Comparison of ENCODE assay signal across 11 cellular contexts in the genomic region with DNA sequence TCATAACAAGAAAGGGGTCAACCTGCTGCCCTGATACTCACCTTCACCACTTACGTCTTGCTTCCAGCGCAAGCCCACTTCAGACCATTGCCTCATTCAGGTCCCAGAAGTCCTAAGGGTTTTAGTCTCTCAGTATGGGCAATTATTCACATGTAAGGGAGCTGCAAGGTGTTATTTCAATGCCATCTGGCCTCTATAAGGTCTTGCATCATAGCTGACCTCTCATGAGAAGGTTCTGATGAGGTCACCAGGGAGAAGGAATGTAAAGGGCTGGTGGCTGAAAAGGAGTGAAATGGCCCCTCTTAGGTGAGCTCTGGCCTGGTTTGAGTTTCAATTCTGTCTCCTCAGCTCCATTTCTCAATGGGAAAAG. TPM values are rescaled to one million over a fixed set of nuclear protein-coding genes. Genes with fewer than 3 reads are reported as not detected.
DNase-seq lines count a peak whose midpoint lies in the region; TF ChIP-seq lines count a peak whose summit lies in the region.
"Had no signal": no experiment of that assay in that cellular context is flagged by ENCODE, and none has a peak within 500 bp of the region (broad histone marks: within the 10 kb centered on the region; RNA-seq: fewer than 3 reads in every experiment).

No MANE protein-coding gene starts in this region.

- peak overlapping the region; percentile 93 for H3K4me3 ChIP-seq in endodermal cell (ENCODE audit: low read length)
- no peak overlapping the region for H3K4me3 ChIP-seq in WERI-Rb-1 (ENCODE audit: low read depth, low read length)

- peaks cover 20% of the 10 kb centered on the region for H3K4me1 Mint-ChIP-seq in activated naive CD4-positive, alpha-beta T cell treated with anti-CD3 and anti-CD28 coated beads, Interleukin-2, amount 50 U/mL, for 24 hours
- H3K4me1 Mint-ChIP-seq in endodermal cell (peaks cover 15% of the 10 kb centered on the region), type B pancreatic cell (ENCODE audit: unreplicated experiment) (peaks cover 10% of the 10 kb centered on the region)

- TF ChIP-seq CTCF in endodermal cell (conservative IDR thresholded peaks at IDR 0.05), result no peak
- TF ChIP-seq CTCF in type B pancreatic cell (conservative IDR thresholded peaks at IDR 0.05), result no peak
- TF ChIP-seq CTCF in WERI-Rb-1 (IDR thresholded peaks at IDR 0.05; ENCODE audit: low read depth, low read length), result no peak

- no peak overlapping the region for H3K9ac ChIP-seq in endodermal cell (ENCODE audit: extremely low read depth, low read length, poor library complexity, severe bottlenecking)

- no peak overlapping the region for H3K27ac Mint-ChIP-seq in activated naive CD4-positive, alpha-beta T cell treated with anti-CD3 and anti-CD28 coated beads, Interleukin-2, amount 50 U/mL, for 24 hours
- H3K27ac Mint-ChIP-seq in endodermal cell (no peak overlapping the region), type B pancreatic cell (peak overlapping the region; percentile 61)

- H3K9me3 Mint-ChIP-seq in activated naive CD4-positive, alpha-beta T cell treated with anti-CD3 and anti-CD28 coated beads, Interleukin-2, amount 50 U/mL, for 24 hours, result no peaks in the 10 kb centered on the region
- H3K9me3 Mint-ChIP-seq in endodermal cell (no peaks in the 10 kb centered on the region), type B pancreatic cell (no peaks in the 10 kb centered on the region)

- peak overlapping the region; percentile 93 for H3K4me3 Mint-ChIP-seq in activated naive CD4-positive, alpha-beta T cell treated with anti-CD3 and anti-CD28 coated beads, Interleukin-2, amount 50 U/mL, for 24 hours
- H3K4me3 Mint-ChIP-seq in endodermal cell, result peak overlapping the region; percentile 71
- peak overlapping the region; percentile 92 for H3K4me3 Mint-ChIP-seq in type B pancreatic cell

- peaks cover 12% of the 10 kb centered on the region for H3K4me1 ChIP-seq in endodermal cell (ENCODE audit: control insufficient read depth, insufficient read depth, low read length)

- H3K9me3 ChIP-seq in endodermal cell (ENCODE audit: control insufficient read depth, low read length) (no peaks in the 10 kb centered on the region), WERI-Rb-1 (ENCODE audit: severe bottlenecking) (no peaks in the 10 kb centered on the region)

- 96% methylated on average over 2 of the region's 2 CpGs; no CpG with 5 or more reads in 1 of the 2 experiments for WGBS in endodermal cell (ENCODE audit: insufficient coverage in 1 of 2, insufficient read length in 1 of 2), 2 experiments

- DNase-seq in activated naive CD4-positive, alpha-beta T cell treated with anti-CD3 and anti-CD28 coated beads, Interleukin-2, amount 50 U/mL, for 16 hours, result no peak
- DNase-seq in NCI-H69 (lab: John Stamatoyannopoulos, UW) (peak; percentile 62), endodermal cell (no peak), type B pancreatic cell (ENCODE audit: extremely low spot score, unreplicated experiment) (no peak), NCI-H146 (lab: John Stamatoyannopoulos, UW) (no peak), WERI-Rb-1 (no peak), dermis blood vessel endothelial cell (no peak)
- DNase-seq: central memory CD4-positive, alpha-beta T cell; H7; NCI-H510A treated with DMSO at 0.1 percent for 48 hours had no signal

- peaks cover 2% of the 10 kb centered on the region for H3K36me3 Mint-ChIP-seq in activated naive CD4-positive, alpha-beta T cell treated with anti-CD3 and anti-CD28 coated beads, Interleukin-2, amount 50 U/mL, for 24 hours
- H3K36me3 Mint-ChIP-seq in endodermal cell (ENCODE audit: low read depth) (no peaks in the 10 kb centered on the region), type B pancreatic cell (no peaks in the 10 kb centered on the region)

- peaks cover 13% of the 10 kb centered on the region for H3K27me3 ChIP-seq in endodermal cell (ENCODE audit: control insufficient read depth, insufficient read depth, low read length, poor library complexity, severe bottlenecking)
- H3K27me3 ChIP-seq in WERI-Rb-1 (ENCODE audit: insufficient read depth, low read depth, severe bottlenecking), result no peaks in the 10 kb centered on the region

- H3K36me3 ChIP-seq in endodermal cell (ENCODE audit: control insufficient read depth, insufficient read depth, low read length), result no peaks in the 10 kb centered on the region
- H3K36me3 ChIP-seq in WERI-Rb-1, result no peaks in the 10 kb centered on the region

- no peaks in the 10 kb centered on the region for H3K27me3 Mint-ChIP-seq in activated naive CD4-positive, alpha-beta T cell treated with anti-CD3 and anti-CD28 coated beads, Interleukin-2, amount 50 U/mL, for 24 hours
- H3K27me3 Mint-ChIP-seq in endodermal cell (ENCODE audit: insufficient read depth) (peaks cover 60% of the 10 kb centered on the region), type B pancreatic cell (peaks cover 59% of the 10 kb centered on the region)

- H3K27ac ChIP-seq in endodermal cell (ENCODE audit: low read depth, low read length) (no peak overlapping the region), WERI-Rb-1 (no peak overlapping the region)

RNA-seq across cellular contexts. Expression of gene MARCHF3, which starts 1.5 kb away (rescaled TPM):
- total RNA-seq in endodermal cell (10 to 100 TPM in 1 of 2 donors, 1 to 10 TPM in 1; 4.4 to 11.3 TPM), type B pancreatic cell (ENCODE audit: low replicate concordance) (4.9 and 5.9 TPM in 2 replicates), dermis blood vessel endothelial cell (65.9 and 84.4 TPM in 2 replicates)
- polyA plus RNA-seq in endodermal cell (2013, experiment 1 of 2), result 6.3 TPM
- 5.6 TPM for polyA plus RNA-seq in endodermal cell (2013, experiment 2 of 2)

RNA-seq across cellular contexts. Expression of gene C5orf63, which starts 41.5 kb away (rescaled TPM):
- total RNA-seq in endodermal cell (1 to 10 TPM in 1 of 2 donors, under 1 TPM in 1; 0.86 to 9.4 TPM), type B pancreatic cell (ENCODE audit: low replicate concordance) (5.1 and 8.9 TPM in 2 replicates), dermis blood vessel endothelial cell (1.5 and 1.9 TPM in 2 replicates)
- not detected for polyA plus RNA-seq in endodermal cell (2013, experiment 1 of 2)
- polyA plus RNA-seq in endodermal cell (2013, experiment 2 of 2), result not detected
